17 cellular contexts compared by ENCODE assay signal in genomic region chr3:191362036-191362435, GRCh38. TPM values are rescaled to one million over a fixed set of nuclear protein-coding genes. Genes with fewer than 3 reads are reported as not detected.
DNase-seq lines count a peak whose midpoint lies in the region; ATAC-seq and TF ChIP-seq lines count a peak whose summit lies in the region.
"Had no signal": no experiment of that assay in that cellular context is flagged by ENCODE, and none has a peak within 500 bp of the region (broad histone marks: within the 10 kb centered on the region; RNA-seq: fewer than 3 reads in every experiment).

No MANE protein-coding gene starts in this region.

- no peaks in the 10 kb centered on the region for H3K36me3 ChIP-seq in hepatocyte (replicated peaks; ENCODE audit: insufficient read depth, low read depth)

- peak; percentile 10 for DNase-seq in NCI-H2029 treated with DMSO at 0.1 percent for 48 hours (lab: John Stamatoyannopoulos, UW)
- DNase-seq in NCI-H2029 (lab: John Stamatoyannopoulos, UW) = no peak
- no peak for DNase-seq in hepatocyte (ENCODE audit: low spot score)
- no peak for DNase-seq in type B pancreatic cell (ENCODE audit: extremely low spot score, unreplicated experiment)
- no peak for DNase-seq in activated T-cell treated with anti-CD3 and anti-CD28 coated beads, Interleukin-2, amount 50 U/mL, for 72 hours
- DNase-seq in NCI-H2196 treated with DMSO at 0.1 percent for 48 hours (lab: John Stamatoyannopoulos, UW; ENCODE audit: unreplicated experiment) = no peak
- DNase-seq: CD8-positive, alpha-beta memory T cell; NCI-H187; NCI-H524; Peyer's patch had no signal

- H3K9me3 ChIP-seq in hepatocyte (ENCODE audit: low read depth) = no peaks in the 10 kb centered on the region
- H3K9me3 ChIP-seq: Peyer's patch had no signal

- peak overlapping the region; percentile 20 for H3K27ac ChIP-seq in hepatocyte
- H3K27ac ChIP-seq: 22Rv1, HL-60 had no signal

- H3K27me3 Mint-ChIP-seq in type B pancreatic cell = no peaks in the 10 kb centered on the region
- no peaks in the 10 kb centered on the region for H3K27me3 Mint-ChIP-seq in activated T-cell treated with anti-CD3 and anti-CD28 coated beads, Interleukin-2, amount 50 U/mL, for 72 hours (ENCODE audit: low read depth)
- H3K27me3 Mint-ChIP-seq: CD8-positive, alpha-beta memory T cell had no signal

- H3K79me2 ChIP-seq in hepatocyte = peaks cover 11% of the 10 kb centered on the region

- no peak overlapping the region for H3K4me3 Mint-ChIP-seq in type B pancreatic cell
- no peak overlapping the region for H3K4me3 Mint-ChIP-seq in activated T-cell treated with anti-CD3 and anti-CD28 coated beads, Interleukin-2, amount 50 U/mL, for 72 hours
- H3K4me3 Mint-ChIP-seq: CD8-positive, alpha-beta memory T cell had no signal

- H3K4me1 Mint-ChIP-seq in type B pancreatic cell (ENCODE audit: unreplicated experiment) = peaks cover 14% of the 10 kb centered on the region
- H3K4me1 Mint-ChIP-seq in activated T-cell treated with anti-CD3 and anti-CD28 coated beads, Interleukin-2, amount 50 U/mL, for 72 hours (ENCODE audit: low read depth) = peaks cover 16% of the 10 kb centered on the region

- WGBS in hepatocyte (ENCODE audit: low lambda C conversion rate, missing lambda C conversion rate) = 82% methylated on average over 4 of the region's 4 CpGs

- H3K27me3 ChIP-seq in hepatocyte = no peaks in the 10 kb centered on the region
- H3K27me3 ChIP-seq: Peyer's patch had no signal

- H3K4me1 ChIP-seq in hepatocyte (ENCODE audit: insufficient read depth) = no peaks in the 10 kb centered on the region
- H3K4me1 ChIP-seq: Peyer's patch had no signal

- peak overlapping the region; percentile 2 for H3K4me2 ChIP-seq in hepatocyte

- no peak overlapping the region for H2AFZ ChIP-seq in hepatocyte

- H3K36me3 Mint-ChIP-seq in type B pancreatic cell = peaks cover 50% of the 10 kb centered on the region
- peaks cover 0 to 2% of the 10 kb centered on the region in 2 donors for H3K36me3 Mint-ChIP-seq in activated T-cell treated with anti-CD3 and anti-CD28 coated beads, Interleukin-2, amount 50 U/mL, for 72 hours (ENCODE audit: insufficient read depth in 2 of 2)

- ATAC-seq in HG02678 (IDR thresholded peaks at IDR 0.05; ENCODE audit: unreplicated experiment) = peak; percentile 43
- no peak for ATAC-seq in HG03025 (IDR thresholded peaks at IDR 0.05; ENCODE audit: low FRiP score, unreplicated experiment)
- ATAC-seq in activated T-cell treated with anti-CD3 and anti-CD28 coated beads, Interleukin-2, amount 50 U/mL, for 72 hours (replicated peaks in 1 of 2) = no peak
- ATAC-seq: K562, Right ventricle myocardium inferior had no signal

- peak overlapping the region; percentile 95 for H3K27ac Mint-ChIP-seq in type B pancreatic cell
- H3K27ac Mint-ChIP-seq in activated T-cell treated with anti-CD3 and anti-CD28 coated beads, Interleukin-2, amount 50 U/mL, for 72 hours = no peak overlapping the region

- H3K9me2 ChIP-seq in hepatocyte (replicated peaks; ENCODE audit: insufficient read depth) = no peaks in the 10 kb centered on the region

- TF ChIP-seq CTCF in hepatocyte (IDR thresholded peaks at IDR 0.05; ENCODE audit: poor library complexity) (no peak), type B pancreatic cell (conservative IDR thresholded peaks at IDR 0.05) (no peak)

- H3K9me3 Mint-ChIP-seq in type B pancreatic cell = peaks cover 3% of the 10 kb centered on the region
- no peaks in the 10 kb centered on the region for H3K9me3 Mint-ChIP-seq in activated T-cell treated with anti-CD3 and anti-CD28 coated beads, Interleukin-2, amount 50 U/mL, for 72 hours

- H4K20me1 ChIP-seq in hepatocyte (ENCODE audit: insufficient read depth, poor library complexity, severe bottlenecking) = no peaks in the 10 kb centered on the region

- no peak overlapping the region for H3K4me3 ChIP-seq in hepatocyte
- H3K4me3 ChIP-seq: K562, Peyer's patch had no signal

RNA-seq across cellular contexts. Expression of gene UTS2B, which starts 31.7 kb away (rescaled TPM):
- total RNA-seq in hepatocyte (0.07 TPM in 1 of 2 replicates, not detected in the other), type B pancreatic cell (ENCODE audit: low replicate concordance) (0.58 TPM in 1 of 2 replicates, not detected in the other)
- polyA plus RNA-seq in hepatocyte = 0.19 and 0.29 TPM in 2 replicates
- total RNA-seq in activated T-cell treated with anti-CD3 and anti-CD28 coated beads, Interleukin-2, amount 50 U/mL, for 72 hours = not detected
- total RNA-seq: CD8-positive, alpha-beta memory T cell; Daoy; K562 had no signal
- polyA plus RNA-seq: CD8-positive, alpha-beta memory T cell had no signal

RNA-seq across cellular contexts. Expression of gene CCDC50, which starts 32.8 kb away (rescaled TPM):
- 49.6 and 54.6 TPM in 2 replicates for total RNA-seq in hepatocyte
- polyA plus RNA-seq in hepatocyte = 31.6 and 34.9 TPM in 2 replicates
- 47.4 and 76.2 TPM in 2 replicates for total RNA-seq in type B pancreatic cell (ENCODE audit: low replicate concordance)
- 10 to 100 TPM; 29.4 to 35.9 TPM for total RNA-seq in activated T-cell treated with anti-CD3 and anti-CD28 coated beads, Interleukin-2, amount 50 U/mL, for 72 hours
